8 cellular contexts compared by ENCODE assay signal in the genomic region with DNA sequence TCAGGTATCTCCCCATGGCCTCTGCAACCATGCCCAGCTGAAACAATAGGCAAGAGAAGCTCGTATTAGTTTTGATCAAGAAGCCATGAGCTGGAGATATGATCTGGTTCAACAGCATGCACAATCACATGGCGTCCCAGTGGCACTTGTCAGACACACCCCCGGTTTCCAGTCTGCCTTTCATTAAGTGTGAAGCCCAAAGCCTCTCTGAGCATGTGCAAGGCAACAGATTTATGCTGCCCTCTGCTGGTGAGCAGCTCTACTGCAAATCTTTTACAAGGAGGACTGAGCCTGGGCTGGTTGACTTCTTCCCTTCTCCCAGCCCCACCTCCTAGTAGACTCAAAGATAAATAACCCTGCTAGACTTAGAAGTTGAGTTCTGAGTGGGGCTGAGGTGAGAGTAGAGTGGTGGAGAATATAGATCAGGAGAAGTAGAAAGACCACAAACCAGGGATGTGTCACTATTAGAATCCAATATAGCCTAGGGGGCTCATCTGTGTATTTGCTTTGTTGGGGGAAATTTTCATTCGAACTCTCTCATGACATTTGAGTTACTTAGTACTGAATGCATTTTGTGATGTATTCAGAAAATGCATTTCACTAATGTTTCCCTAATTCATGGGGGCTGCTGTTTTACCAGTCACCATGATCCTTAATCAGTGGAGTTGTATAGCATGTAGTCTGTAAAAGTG. TPM values are rescaled to one million over a fixed set of nuclear protein-coding genes. Genes with fewer than 3 reads are reported as not detected.
DNase-seq lines count a peak whose midpoint lies in the region; ATAC-seq and TF ChIP-seq lines count a peak whose summit lies in the region.

No MANE protein-coding gene starts in this region.

- no peak overlapping the region for H3K27ac Mint-ChIP-seq in CD4-positive, alpha-beta T cell

- CTCF ChIA-PET in CD4-positive, alpha-beta T cell (lab: Charles Lee) = interaction anchor here (0.6 to 1.8 kb wide), 3 partner anchors 325 to 494 kb away, joined by 3 to 8 read pairs (median 4); no protein-coding TSS in a partner anchor

- intact Hi-C loops in CD4-positive, alpha-beta T cell (cut with DNase I, micrococcal nuclease) = loop anchor here (1.0 to 2.0 kb wide), 3 partner anchors 54 to 495 kb away; partner anchors contain the start of gene MBIP (in 1 of the 2)

- peak; percentile 85 for TF ChIP-seq CTCF in CD4-positive, alpha-beta T cell (IDR thresholded peaks at IDR 0.05)

- POLR2A ChIA-PET in CD4-positive, alpha-beta T cell (lab: Charles Lee) = no interaction called here

- no peaks in the 10 kb centered on the region for H3K9me3 ChIP-seq in CD4-positive, alpha-beta T cell (ENCODE audit: control insufficient read depth, low read length)

- ATAC-seq in CD4-positive, alpha-beta T cell (ENCODE audit: poor library complexity) = peak; percentile 89
- peak; percentile 84 for ATAC-seq in GM19328 (IDR thresholded peaks at IDR 0.05; ENCODE audit: unreplicated experiment)
- peak; percentile 90 for ATAC-seq in HG03432 (IDR thresholded peaks at IDR 0.05; ENCODE audit: unreplicated experiment)

- H3K27ac ChIP-seq in CD4-positive, alpha-beta T cell (ENCODE audit: low read depth, low read length) = no peak overlapping the region

- no peaks in the 10 kb centered on the region for H3K36me3 Mint-ChIP-seq in CD4-positive, alpha-beta T cell (ENCODE audit: low read depth)

- H3K27me3 ChIP-seq in CD4-positive, alpha-beta T cell (ENCODE audit: control insufficient read depth, insufficient read depth, low read length) = no peaks in the 10 kb centered on the region

- peak; percentile 45 to 70 (median 58) for DNase-seq in CD4-positive, alpha-beta T cell
- DNase-seq in NCI-H460 (ENCODE audit: extremely low read depth, low read depth) = peak; percentile 76
- peak; percentile 83 for DNase-seq in activated CD4-positive, alpha-beta T cell treated with anti-CD3 and anti-CD28 coated beads for 48 hours
- DNase-seq in dermis blood vessel endothelial cell = peak; percentile 89
- DNase-seq in lung microvascular endothelial cell (ENCODE audit: low read depth in 2 of 2) = peak; percentile 82 to 84
- DNase-seq in stimulated activated CD8-positive, alpha-beta memory T cell treated with anti-CD3 and anti-CD28 coated beads, Interleukin-15, amount 100 ng/mL, for 4 hours (ENCODE audit: low read depth in 2 of 2) = peak; percentile 7 to 46

- H3K4me1 Mint-ChIP-seq in CD4-positive, alpha-beta T cell (ENCODE audit: low read depth) = no peaks in the 10 kb centered on the region

- no peaks in the 10 kb centered on the region for H3K9me3 Mint-ChIP-seq in CD4-positive, alpha-beta T cell

- H3K27me3 Mint-ChIP-seq in CD4-positive, alpha-beta T cell = peaks cover 4% of the 10 kb centered on the region

- no peak overlapping the region for H3K4me3 Mint-ChIP-seq in CD4-positive, alpha-beta T cell

RNA-seq across cellular contexts. Expression of gene MBIP, which starts 53.7 kb away (rescaled TPM):
- 10 to 100 TPM; 77.9 to 78.9 TPM for total RNA-seq in CD4-positive, alpha-beta T cell
- 11.8 and 15.0 TPM in 2 replicates for total RNA-seq in NCI-H460 (2014; rRNA removed; shearing (Covaris generic))
- polyA plus RNA-seq in NCI-H460 (2014; cell fraction: nucleus; rRNA removed) = 10.6 and 18.3 TPM in 2 replicates
- total RNA-seq in dermis blood vessel endothelial cell (5.8 and 8.3 TPM in 2 replicates), lung microvascular endothelial cell (3.5 and 6.5 TPM in 2 replicates)

Comparison
In these comparisons a context has a peak if more than half of its experiments do, and no peak if none do; other contexts are left out.
1. DNase-seq: peak in every context shown above with its lines; median percentile 89 in dermis blood vessel endothelial cell; 83 in activated CD4-positive, alpha-beta T cell treated with anti-CD3 and anti-CD28 coated beads for 48 hours; 83 in lung microvascular endothelial cell; 76 in NCI-H460; 58 in CD4-positive, alpha-beta T cell; 26 in stimulated activated CD8-positive, alpha-beta memory T cell treated with anti-CD3 and anti-CD28 coated beads, Interleukin-15, amount 100 ng/mL, for 4 hours.